In the genomic region with DNA sequence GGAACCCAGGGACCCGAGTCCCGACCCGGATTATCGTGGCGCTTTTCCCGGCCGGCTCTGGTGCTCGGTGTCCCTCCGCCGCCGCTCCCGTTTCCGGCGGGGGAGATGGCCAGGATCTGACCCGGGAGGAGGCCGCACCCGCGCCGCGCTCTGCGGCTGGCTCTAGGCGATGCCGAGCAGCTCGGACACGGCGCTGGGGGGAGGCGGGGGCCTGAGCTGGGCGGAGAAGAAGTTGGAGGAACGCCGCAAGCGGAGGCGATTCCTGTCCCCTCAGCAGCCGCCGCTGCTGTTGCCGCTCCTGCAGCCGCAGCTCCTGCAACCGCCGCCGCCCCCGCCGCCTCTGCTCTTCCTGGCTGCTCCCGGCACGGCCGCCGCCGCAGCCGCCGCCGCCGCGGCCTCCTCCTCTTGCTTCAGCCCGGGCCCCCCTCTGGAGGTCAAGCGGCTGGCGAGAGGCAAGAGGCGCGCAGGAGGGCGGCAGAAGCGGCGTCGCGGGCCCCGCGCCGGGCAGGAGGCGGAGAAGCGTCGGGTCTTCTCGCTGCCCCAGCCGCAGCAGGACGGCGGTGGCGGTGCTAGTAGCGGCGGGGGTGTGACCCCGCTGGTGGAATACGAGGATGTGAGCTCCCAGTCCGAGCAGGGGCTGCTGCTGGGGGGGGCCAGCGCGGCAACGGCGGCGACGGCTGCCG, we compare ENCODE assay signal across 8 cellular contexts. TPM values are rescaled to one million over a fixed set of nuclear protein-coding genes. Genes with fewer than 3 reads are reported as not detected.
A peak's percentile ranks its signal among the peaks of the same experiment; 100 is the strongest.
DNase-seq lines count a peak whose midpoint lies in the region; ATAC-seq and TF ChIP-seq lines count a peak whose summit lies in the region.

No MANE protein-coding gene starts in this region.

- peaks cover 44% of the 10 kb centered on the region for H4K20me1 ChIP-seq in osteoblast (ENCODE audit: insufficient read depth, low read length)

- DNase-seq in AG04450 (ENCODE audit: low read depth, low spot score) (no peak), RPMI7951 (ENCODE audit: low read depth) (peak; percentile 67), glomerular visceral epithelial cell (ENCODE audit: extremely low spot score) (peak; percentile 31), osteoblast (ENCODE audit: insufficient read length, low spot score, missing footprints) (peak; percentile 78), transverse colon (peak; percentile 56)
- DNase-seq in activated naive CD4-positive, alpha-beta T cell treated with anti-CD3 and anti-CD28 coated beads, Interleukin-2, amount 10 ng/mL, durations not matched to agents 7 days and 5 days: peak; percentile 55

- no peaks in the 10 kb centered on the region; the same call in 1 of the 2 replicates for H3K9me3 ChIP-seq in AG04450 (ENCODE audit: control insufficient read depth, insufficient read depth, low read length)
- no peaks in the 10 kb centered on the region for H3K9me3 ChIP-seq in osteoblast (ENCODE audit: low read depth, low read length)
- no peaks in the 10 kb centered on the region for H3K9me3 ChIP-seq in transverse colon

- no peaks in the 10 kb centered on the region for H3K9me3 Mint-ChIP-seq in activated naive CD4-positive, alpha-beta T cell treated with anti-CD3 and anti-CD28 coated beads, Interleukin-2, amount 10 ng/mL, durations not matched to agents 7 days and 5 days

- peak; percentile 1 for ATAC-seq in GM21515 (IDR thresholded peaks at IDR 0.05; ENCODE audit: unreplicated experiment)
- ATAC-seq in HG03442 (IDR thresholded peaks at IDR 0.05; ENCODE audit: unreplicated experiment): no peak

- TF ChIP-seq CTCF in AG04450 (IDR thresholded peaks at IDR 0.05; ENCODE audit: low read depth, low read length): no peak
- TF ChIP-seq CTCF in osteoblast (IDR thresholded peaks at IDR 0.05; ENCODE audit: extremely low read depth, low read depth, low read length): no peak
- TF ChIP-seq CTCF in transverse colon (IDR thresholded peaks at IDR 0.05): no peak

- peak overlapping the region; percentile 91 for H3K4me3 Mint-ChIP-seq in activated naive CD4-positive, alpha-beta T cell treated with anti-CD3 and anti-CD28 coated beads, Interleukin-2, amount 10 ng/mL, durations not matched to agents 7 days and 5 days

- H3K27ac ChIP-seq in AG04450 (ENCODE audit: low read depth, low read length): peak overlapping the region; percentile 97
- H3K27ac ChIP-seq in osteoblast (ENCODE audit: low read depth, low read length): peak overlapping the region; percentile 97
- peak overlapping the region; percentile 99 to 100 (median 100) for H3K27ac ChIP-seq in transverse colon

- peaks cover 12% of the 10 kb centered on the region for H3K27me3 Mint-ChIP-seq in activated naive CD4-positive, alpha-beta T cell treated with anti-CD3 and anti-CD28 coated beads, Interleukin-2, amount 10 ng/mL, durations not matched to agents 7 days and 5 days

- 1% methylated on average over 20 of the region's 84 CpGs; no CpG with 5 or more reads in 1 of the 2 donors for WGBS in transverse colon (ENCODE audit: low coverage in 1 of 2), 2 donors

- TF ChIP-seq EP300 in transverse colon (IDR thresholded peaks at IDR 0.05; ENCODE audit: low read depth): no peak

- intact Hi-C loops in transverse colon (cut with DNase I; ENCODE audit: low total_unique reads): no loop called here

- H3K4me1 ChIP-seq in osteoblast (ENCODE audit: insufficient read depth, low read length) (peaks cover 8% of the 10 kb centered on the region), transverse colon (peaks cover 15 to 37% (median 31%) of the 10 kb centered on the region in 4 donors)

- no peaks in the 10 kb centered on the region for H3K27me3 ChIP-seq in AG04450 (ENCODE audit: control insufficient read depth, insufficient read depth, low read length)
- no peaks in the 10 kb centered on the region for H3K27me3 ChIP-seq in osteoblast (ENCODE audit: insufficient read depth, low read length)
- H3K27me3 ChIP-seq in transverse colon: no peaks in the 10 kb centered on the region

- TF ChIP-seq POLR2A in transverse colon (IDR thresholded peaks at IDR 0.05): no peak

- peaks cover 55% of the 10 kb centered on the region for H3K4me1 Mint-ChIP-seq in activated naive CD4-positive, alpha-beta T cell treated with anti-CD3 and anti-CD28 coated beads, Interleukin-2, amount 10 ng/mL, durations not matched to agents 7 days and 5 days

- POLR2A ChIA-PET in AG04450 (lab: Yijun Ruan, JAX): interaction anchor here (0.6 to 0.9 kb wide), 3 partner anchors 9 to 99 kb away, joined by 3 to 5 read pairs (median 3); no protein-coding TSS in a partner anchor

- H3K36me3 ChIP-seq in osteoblast (ENCODE audit: insufficient read depth, low read length): no peaks in the 10 kb centered on the region
- H3K36me3 ChIP-seq in transverse colon: no peaks in the 10 kb centered on the region

- H3K79me2 ChIP-seq in osteoblast (ENCODE audit: insufficient read depth, low read length): peaks cover 56% of the 10 kb centered on the region

- H3K4me2 ChIP-seq in osteoblast (ENCODE audit: insufficient read depth, low read length): peak overlapping the region; percentile 83

- in situ Hi-C loops in transverse colon (cut with MboI; ENCODE audit: low pct_ligation_motif_present in 1 of 4, low pct_unique_long_range_greater_than_20kb in 1 of 4, low sequenced_read_pairs in 3 of 4): loop anchor here in 1 of 4 donors (5.0 kb wide), 1 partner anchor 102 kb away; no protein-coding TSS in a partner anchor

- peak overlapping the region; percentile 95 for H2AFZ ChIP-seq in osteoblast (ENCODE audit: low read length)

- CTCF ChIA-PET in AG04450 (lab: Charles Lee): interaction anchor here (5.4 kb wide), 1 partner anchor 102 kb away, joined by 43 read pairs; no protein-coding TSS in a partner anchor
- CTCF ChIA-PET in activated naive CD4-positive, alpha-beta T cell treated with anti-CD3 and anti-CD28 coated beads, Interleukin-2, amount 10 ng/mL, durations not matched to agents 7 days and 5 days (lab: Charles Lee): interaction anchor here (1.2 to 3.9 kb wide), 3 partner anchors 54 to 101 kb away, joined by 3 to 23 read pairs (median 5); no protein-coding TSS in a partner anchor

- peak overlapping the region; percentile 100 for H3K27ac Mint-ChIP-seq in activated naive CD4-positive, alpha-beta T cell treated with anti-CD3 and anti-CD28 coated beads, Interleukin-2, amount 10 ng/mL, durations not matched to agents 7 days and 5 days

- H3K36me3 Mint-ChIP-seq in activated naive CD4-positive, alpha-beta T cell treated with anti-CD3 and anti-CD28 coated beads, Interleukin-2, amount 10 ng/mL, durations not matched to agents 7 days and 5 days: peaks cover 29% of the 10 kb centered on the region

- H3K4me3 ChIP-seq in AG04450 (ENCODE audit: low read depth, low read length) (peak overlapping the region; percentile 89), osteoblast (ENCODE audit: insufficient read depth, low read length) (peak overlapping the region; percentile 96), transverse colon (peak overlapping the region; percentile 82 to 97 (median 86))

RNA-seq across cellular contexts. Expression of gene CDK13, which starts 0.6 kb away (rescaled TPM):
- polyA plus RNA-seq in AG04450 (2011; rRNA removed): 34.1 and 44.2 TPM in 2 replicates
- 54.3 and 73.0 TPM in 2 replicates for polyA minus RNA-seq in AG04450 (2011; rRNA and poly(A)+ RNA removed)
- 32.7 and 43.1 TPM in 2 replicates for total RNA-seq in RPMI7951 (2014; rRNA removed; shearing (Covaris generic))
- total RNA-seq in osteoblast (97.2 and 109 TPM in 2 replicates), transverse colon (100 to 1,000 TPM; 102 to 192 (median 128) TPM)
